ENCODE assay signal across 8 cellular contexts in genomic region chr7:77330169-77330882, GRCh38.
DNase-seq lines count a peak whose midpoint lies in the region; ATAC-seq and TF ChIP-seq lines count a peak whose summit lies in the region.

No MANE protein-coding gene starts in this region.

- H3K9ac ChIP-seq in SK-N-MC (ENCODE audit: insufficient read length) (no peak overlapping the region), smooth muscle cell (ENCODE audit: low read depth) (no peak overlapping the region)

- H3K4me1 ChIP-seq in smooth muscle cell (ENCODE audit: low read depth) = no peaks in the 10 kb centered on the region

- no peaks in the 10 kb centered on the region for H3K79me2 ChIP-seq in smooth muscle cell (ENCODE audit: low read depth)

- ATAC-seq in HG03095 (IDR thresholded peaks at IDR 0.05; ENCODE audit: unreplicated experiment) = peak; percentile 72

- H3K4me3 ChIP-seq in SK-N-MC (no peak overlapping the region), smooth muscle cell (no peak overlapping the region)

- no peak overlapping the region for H2AFZ ChIP-seq in smooth muscle cell (ENCODE audit: low read depth)

- TF ChIP-seq CTCF in smooth muscle cell (IDR thresholded peaks at IDR 0.05; ENCODE audit: borderline replicate concordance, insufficient read depth, poor library complexity, severe bottlenecking) = no peak

- peak; percentile 29 for DNase-seq in stimulated activated CD4-positive, alpha-beta T cell treated with anti-CD3 and anti-CD28 coated beads, Interleukin-15, amount 100 ng/mL, for 24 hours
- no peak for DNase-seq in stimulated activated CD4-positive, alpha-beta T cell treated with anti-CD3 and anti-CD28 coated beads, Interleukin-2, amount 100 ng/mL, for 48 hours
- DNase-seq in SK-N-MC (ENCODE audit: low read depth, low spot score) (peak; percentile 8), lung microvascular endothelial cell (ENCODE audit: low read depth in 2 of 2) (peak; percentile 80 to 91), SHP77 treated with DMSO at 0.1 percent for 48 hours (lab: John Stamatoyannopoulos, UW) (no peak), smooth muscle cell (lab: John Stamatoyannopoulos, UW; ENCODE audit: unreplicated experiment) (no peak)
- DNase-seq in central memory CD4-positive, alpha-beta T cell = no peak

- no peaks in the 10 kb centered on the region for H3K9me3 ChIP-seq in SK-N-MC (ENCODE audit: low read depth, low read length)
- H3K9me3 ChIP-seq in smooth muscle cell (replicated peaks; ENCODE audit: low read depth) = no peaks in the 10 kb centered on the region

- 68% methylated on average over 6 of the region's 6 CpGs for WGBS in smooth muscle cell (ENCODE audit: low lambda C conversion rate)

- no peaks in the 10 kb centered on the region for H3K27me3 ChIP-seq in smooth muscle cell (ENCODE audit: low read depth)

- no peaks in the 10 kb centered on the region for H3F3A ChIP-seq in smooth muscle cell (ENCODE audit: low read depth)

- H3K36me3 ChIP-seq in SK-N-MC (ENCODE audit: insufficient read depth, low read length) (no peaks in the 10 kb centered on the region), smooth muscle cell (ENCODE audit: low read depth) (no peaks in the 10 kb centered on the region)

- no peak overlapping the region for H3K27ac ChIP-seq in SK-N-MC
- H3K27ac ChIP-seq in smooth muscle cell (ENCODE audit: low read depth) = no peak overlapping the region

- H3K4me2 ChIP-seq in smooth muscle cell = no peak overlapping the region

- H4K20me1 ChIP-seq in smooth muscle cell (ENCODE audit: low read depth) = no peaks in the 10 kb centered on the region

Comparison
In these comparisons a context has a peak if more than half of its experiments do, and no peak if none do; other contexts are left out.
1. DNase-seq: peak in stimulated activated CD4-positive, alpha-beta T cell treated with anti-CD3 and anti-CD28 coated beads, Interleukin-15, amount 100 ng/mL, for 24 hours (single experiment), SK-N-MC (single experiment) and lung microvascular endothelial cell (2 of 2); none in stimulated activated CD4-positive, alpha-beta T cell treated with anti-CD3 and anti-CD28 coated beads, Interleukin-2, amount 100 ng/mL, for 48 hours (0 of 2), SHP77 treated with DMSO at 0.1 percent for 48 hours (single experiment), central memory CD4-positive, alpha-beta T cell (single experiment) and smooth muscle cell (single experiment).